ENCODE assay signal across 9 cellular contexts in the genomic region with DNA sequence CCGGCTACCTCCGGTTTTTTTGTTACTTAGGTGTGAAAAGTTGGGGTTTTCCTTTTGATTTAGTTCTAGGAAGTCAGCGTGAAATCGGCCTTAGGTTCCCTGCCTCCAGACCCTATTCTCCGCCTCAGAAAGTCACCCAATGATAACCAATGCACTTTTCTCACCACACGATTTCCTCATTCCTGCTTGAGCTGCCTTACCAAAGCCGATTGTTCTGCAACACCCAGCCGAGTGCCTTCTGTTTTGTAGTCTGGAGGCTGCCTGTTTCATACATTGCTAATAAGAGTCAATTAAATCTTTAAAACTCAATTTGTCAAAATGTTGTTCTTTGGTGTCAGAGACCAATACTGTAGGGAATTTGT. TPM values are rescaled to one million over a fixed set of nuclear protein-coding genes. Genes with fewer than 3 reads are reported as not detected.
A peak's percentile ranks its signal among the peaks of the same experiment; 100 is the strongest.
DNase-seq lines count a peak whose midpoint lies in the region; ATAC-seq and TF ChIP-seq lines count a peak whose summit lies in the region.
"Had no signal": no experiment of that assay in that cellular context is flagged by ENCODE, and none has a peak within 500 bp of the region (broad histone marks: within the 10 kb centered on the region; RNA-seq: fewer than 3 reads in every experiment).

No MANE protein-coding gene starts in this region.

- H3K36me3 Mint-ChIP-seq in activated CD4-positive, alpha-beta memory T cell treated with anti-CD3 and anti-CD28 coated beads, Interleukin-2, amount 10 ng/mL, durations not matched to agents 7 days and 5 days (ENCODE audit: low read depth): peaks cover 2% of the 10 kb centered on the region

- intact Hi-C loops in lower lobe of right lung (cut with DNase I): no loop called here

- H3K9me3 ChIP-seq in BLaER1 (no peaks in the 10 kb centered on the region), lower lobe of right lung (no peaks in the 10 kb centered on the region)

- peak overlapping the region; percentile 80 for H3K4me3 Mint-ChIP-seq in activated CD4-positive, alpha-beta memory T cell treated with anti-CD3 and anti-CD28 coated beads, Interleukin-2, amount 10 ng/mL, durations not matched to agents 7 days and 5 days

- peaks cover 20% of the 10 kb centered on the region for H3K4me1 Mint-ChIP-seq in activated CD4-positive, alpha-beta memory T cell treated with anti-CD3 and anti-CD28 coated beads, Interleukin-2, amount 10 ng/mL, durations not matched to agents 7 days and 5 days

- POLR2A ChIA-PET in activated CD4-positive, alpha-beta memory T cell treated with anti-CD3 and anti-CD28 coated beads, Interleukin-2, amount 10 ng/mL, durations not matched to agents 7 days and 5 days (lab: Charles Lee): interaction anchor here (1.1 to 1.7 kb wide), 2 partner anchors 19 to 257 kb away, joined by 3 to 5 read pairs; partner anchors contain the start of gene ZMYM5

- H3K27me3 Mint-ChIP-seq in activated CD4-positive, alpha-beta memory T cell treated with anti-CD3 and anti-CD28 coated beads, Interleukin-2, amount 10 ng/mL, durations not matched to agents 7 days and 5 days: peaks cover 25% of the 10 kb centered on the region

- H3K4me3 ChIP-seq in BLaER1: peak overlapping the region; percentile 60
- peak overlapping the region; percentile 27 for H3K4me3 ChIP-seq in lower lobe of right lung

- H3K27me3 ChIP-seq in BLaER1: peaks cover 40% of the 10 kb centered on the region
- peaks cover 8% of the 10 kb centered on the region for H3K27me3 ChIP-seq in lower lobe of right lung (ENCODE audit: low read depth)

- no peaks in the 10 kb centered on the region for H3K36me3 ChIP-seq in BLaER1
- H3K36me3 ChIP-seq in lower lobe of right lung: no peaks in the 10 kb centered on the region

- peak overlapping the region; percentile 15; the same call in 1 of the 2 replicates for H3K9ac ChIP-seq in BLaER1

- H3K27ac ChIP-seq in BLaER1 (no peak overlapping the region), lower lobe of right lung (no peak overlapping the region), substantia nigra (ENCODE audit: low read depth, low read length, poor library complexity, severe bottlenecking) (no peak overlapping the region)

- DNase-seq in HT-29 (ENCODE audit: low spot score): peak; percentile 83
- no peak for DNase-seq in activated CD4-positive, alpha-beta memory T cell treated with anti-CD3 and anti-CD28 coated beads, Interleukin-2, amount 10 ng/mL, durations not matched to agents 7 days and 5 days
- DNase-seq in lower lobe of right lung: no peak
- no peak for DNase-seq in substantia nigra (lab: John Stamatoyannopoulos, UW)
- DNase-seq in NCI-H82 (lab: John Stamatoyannopoulos, UW): no peak
- DNase-seq: NCI-H2081 treated with DMSO at 0.1 percent for 48 hours had no signal

- H3K27ac Mint-ChIP-seq in activated CD4-positive, alpha-beta memory T cell treated with anti-CD3 and anti-CD28 coated beads, Interleukin-2, amount 10 ng/mL, durations not matched to agents 7 days and 5 days: peak overlapping the region; percentile 75

- CTCF ChIA-PET in activated CD4-positive, alpha-beta memory T cell treated with anti-CD3 and anti-CD28 coated beads, Interleukin-2, amount 10 ng/mL, durations not matched to agents 7 days and 5 days (lab: Charles Lee): interaction anchor here (0.9 to 3.2 kb wide), 2 partner anchors 120 to 136 kb away, joined by 3 to 16 read pairs; no protein-coding TSS in a partner anchor

- peaks cover 23% of the 10 kb centered on the region for H3K4me1 ChIP-seq in BLaER1
- peaks cover 8% of the 10 kb centered on the region for H3K4me1 ChIP-seq in lower lobe of right lung

- H4K20me1 ChIP-seq in BLaER1: no peaks in the 10 kb centered on the region

- no peak for TF ChIP-seq CTCF in lower lobe of right lung (IDR thresholded peaks at IDR 0.05)

- peak overlapping the region; percentile 80 for H3K4me2 ChIP-seq in BLaER1

- H3K9me3 Mint-ChIP-seq in activated CD4-positive, alpha-beta memory T cell treated with anti-CD3 and anti-CD28 coated beads, Interleukin-2, amount 10 ng/mL, durations not matched to agents 7 days and 5 days: no peaks in the 10 kb centered on the region

- ATAC-seq in lower lobe of right lung: no peak
- ATAC-seq in HG02852 (IDR thresholded peaks at IDR 0.05; ENCODE audit: unreplicated experiment): no peak
- no peak for ATAC-seq in GM18520 (IDR thresholded peaks at IDR 0.05; ENCODE audit: unreplicated experiment)

RNA-seq across cellular contexts. Expression of gene GJA3, which starts 39.7 kb away (rescaled TPM):
- total RNA-seq in HT-29 (2014; rRNA removed; shearing (Covaris generic)): 0.29 and 0.43 TPM in 2 replicates
- total RNA-seq in activated CD4-positive, alpha-beta memory T cell treated with anti-CD3 and anti-CD28 coated beads, Interleukin-2, amount 10 ng/mL, durations not matched to agents 7 days and 5 days: under 1 TPM; 0.13 to 0.23 TPM
- not detected for total RNA-seq in lower lobe of right lung
